In the genomic region with DNA sequence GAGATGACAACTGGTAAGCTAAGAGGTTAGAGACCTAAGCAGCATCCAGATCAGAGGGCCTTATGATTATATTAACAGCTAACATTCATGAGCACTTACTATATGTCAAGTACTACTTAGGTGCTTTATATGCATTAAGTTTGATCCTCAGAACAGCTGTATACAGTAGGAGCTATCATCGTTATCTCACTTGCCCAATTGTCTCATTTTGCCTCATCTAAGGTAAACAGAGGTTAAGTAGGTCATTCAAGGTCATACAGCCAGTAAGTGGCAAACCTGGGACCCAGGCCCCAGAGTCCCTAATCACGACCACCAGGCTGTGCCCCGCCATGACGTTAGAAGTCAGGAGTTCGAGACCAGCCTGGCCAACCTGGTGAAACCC, we compare ENCODE assay signal across 21 cellular contexts. TPM values are rescaled to one million over a fixed set of nuclear protein-coding genes. Genes with fewer than 3 reads are reported as not detected.
DNase-seq lines count a peak whose midpoint lies in the region; ATAC-seq and TF ChIP-seq lines count a peak whose summit lies in the region.
"Had no signal": no experiment of that assay in that cellular context is flagged by ENCODE, and none has a peak within 500 bp of the region (broad histone marks: within the 10 kb centered on the region; RNA-seq: fewer than 3 reads in every experiment).

No MANE protein-coding gene starts in this region.

- no peak for ATAC-seq in GM19467 (IDR thresholded peaks at IDR 0.05; ENCODE audit: unreplicated experiment)

- BruUV-seq in Caco-2 (replicated peaks; lab: Mats Ljungman, UMichigan), result no TSS peak
- no TSS peak for BruUV-seq in OCI-LY7 (replicated peaks; lab: Mats Ljungman, UMichigan)

- no peaks in the 10 kb centered on the region for H3K27me3 ChIP-seq in Caco-2 (replicated peaks; ENCODE audit: control insufficient read depth, insufficient read depth, low read length)
- H3K27me3 ChIP-seq in hepatocyte, result no peaks in the 10 kb centered on the region
- H3K27me3 ChIP-seq in osteoblast (ENCODE audit: insufficient read depth, low read length), result no peaks in the 10 kb centered on the region
- no peaks in the 10 kb centered on the region for H3K27me3 ChIP-seq in colonic mucosa
- H3K27me3 ChIP-seq: BE2C, BLaER1 had no signal

- H3K36me3 ChIP-seq in Caco-2 (ENCODE audit: control insufficient read depth, insufficient read depth, low read length) (no peaks in the 10 kb centered on the region), hepatocyte (replicated peaks; ENCODE audit: insufficient read depth, low read depth) (no peaks in the 10 kb centered on the region), osteoblast (ENCODE audit: insufficient read depth, low read length) (no peaks in the 10 kb centered on the region), OCI-LY7 (ENCODE audit: insufficient read depth, low read length) (no peaks in the 10 kb centered on the region), colonic mucosa (no peaks in the 10 kb centered on the region)
- H3K36me3 ChIP-seq: BE2C, BLaER1 had no signal

- H3K27ac Mint-ChIP-seq in Caco-2 (ENCODE audit: unreplicated experiment), result peak overlapping the region; percentile 30
- H3K27ac Mint-ChIP-seq in IgD-negative memory B cell, result peak overlapping the region in 2 of 3 donors; percentile 35 to 87
- H3K27ac Mint-ChIP-seq: CD4-positive, CD25-positive, alpha-beta regulatory T cell; CD8-positive, alpha-beta memory T cell had no signal

- no peak overlapping the region for H3K4me2 ChIP-seq in hepatocyte
- no peak overlapping the region for H3K4me2 ChIP-seq in osteoblast (ENCODE audit: insufficient read depth, low read length)
- no peak overlapping the region for H3K4me2 ChIP-seq in OCI-LY7 (ENCODE audit: low read length)
- H3K4me2 ChIP-seq: BLaER1 had no signal

- H3K4me1 ChIP-seq in Caco-2 (peaks cover 19% of the 10 kb centered on the region), hepatocyte (ENCODE audit: insufficient read depth) (peaks cover 5% of the 10 kb centered on the region), osteoblast (ENCODE audit: insufficient read depth, low read length) (peaks cover 6% of the 10 kb centered on the region), OCI-LY7 (ENCODE audit: insufficient read depth, low read length, poor library complexity, severe bottlenecking) (peaks cover 10% of the 10 kb centered on the region), colonic mucosa (no peaks in the 10 kb centered on the region)

- H3K36me3 Mint-ChIP-seq in Caco-2 (ENCODE audit: insufficient read depth, unreplicated experiment) (peaks cover 6% of the 10 kb centered on the region), IgD-negative memory B cell (no peaks in the 10 kb centered on the region)
- H3K36me3 Mint-ChIP-seq: CD14-positive monocyte; CD4-positive, CD25-positive, alpha-beta regulatory T cell had no signal

- H3K9me3 Mint-ChIP-seq in Caco-2 (ENCODE audit: unreplicated experiment), result no peaks in the 10 kb centered on the region
- no peaks in the 10 kb centered on the region for H3K9me3 Mint-ChIP-seq in IgD-negative memory B cell
- H3K9me3 Mint-ChIP-seq: CD4-positive, alpha-beta memory T cell; CD4-positive, CD25-positive, alpha-beta regulatory T cell; CD8-positive, alpha-beta memory T cell had no signal

- no peaks in the 10 kb centered on the region for H3K27me3 Mint-ChIP-seq in Caco-2 (ENCODE audit: insufficient read depth, unreplicated experiment)
- peaks cover 5% of the 10 kb centered on the region for H3K27me3 Mint-ChIP-seq in IgD-negative memory B cell

- CTCF ChIA-PET in Caco-2 (lab: Charles Lee) (no interaction called here), OCI-LY7 (lab: Charles Lee; ENCODE audit: unreplicated experiment) (no interaction called here)

- TF ChIP-seq CTCF in Caco-2 (IDR thresholded peaks at IDR 0.05; ENCODE audit: insufficient read depth in 1 of 2, low read depth in 1 of 2, low read length in 1 of 2, severe bottlenecking in 1 of 2, unreplicated experiment in 1 of 2) (no peak), hepatocyte (IDR thresholded peaks at IDR 0.05; ENCODE audit: poor library complexity) (no peak), osteoblast (IDR thresholded peaks at IDR 0.05; ENCODE audit: extremely low read depth, low read depth, low read length) (no peak), OCI-LY7 (conservative IDR thresholded peaks at IDR 0.05; ENCODE audit: low read length) (no peak), colonic mucosa (IDR thresholded peaks at IDR 0.05) (no peak)

- POLR2A ChIA-PET in Caco-2 (lab: Charles Lee) (no interaction called here), OCI-LY7 (lab: Charles Lee) (no interaction called here)

- H3K4me3 Mint-ChIP-seq in Caco-2 (ENCODE audit: unreplicated experiment) (no peak overlapping the region), IgD-negative memory B cell (peak overlapping the region in 1 of 4 donors; percentile 52)
- H3K4me3 Mint-ChIP-seq: CD14-positive monocyte; CD4-positive, alpha-beta memory T cell; CD4-positive, CD25-positive, alpha-beta regulatory T cell had no signal

- no peak overlapping the region for H3K9ac ChIP-seq in colonic mucosa (ENCODE audit: low read depth in 2 of 2, low read length in 2 of 2)
- H3K9ac ChIP-seq: BLaER1 had no signal

- WGBS in hepatocyte (ENCODE audit: low lambda C conversion rate, missing lambda C conversion rate), result 81% methylated on average over 5 of the region's 5 CpGs

- DNase-seq in Caco-2 (no peak), hepatocyte (ENCODE audit: low spot score) (no peak), osteoblast (ENCODE audit: insufficient read length, low spot score, missing footprints) (peak; percentile 3), NOMO-1 (lab: John Stamatoyannopoulos, UW; ENCODE audit: unreplicated experiment in 2 of 2) (no peak), OCI-LY7 (ENCODE audit: low spot score) (no peak), colonic mucosa (no peak)
- DNase-seq: 8988T; ACHN; BE2C; C1 segment of cervical spinal cord; Calu3; CD4-positive, alpha-beta memory T cell; CD4-positive, CD25-positive, alpha-beta regulatory T cell; CD8-positive, alpha-beta memory T cell; COR-L47; DMS79 treated with DMSO at 0.1 percent for 48 hours; GF-D8 had no signal

- H3K79me2 ChIP-seq in hepatocyte (peaks cover 5% of the 10 kb centered on the region), osteoblast (ENCODE audit: insufficient read depth, low read length) (peaks cover 7% of the 10 kb centered on the region), OCI-LY7 (ENCODE audit: insufficient read depth, low read depth, low read length) (peaks cover 3% of the 10 kb centered on the region; the same call in 1 of the 2 replicates)

- H4K20me1 ChIP-seq in hepatocyte (ENCODE audit: insufficient read depth, poor library complexity, severe bottlenecking) (no peaks in the 10 kb centered on the region), osteoblast (ENCODE audit: insufficient read depth, low read length) (peaks cover under 1% of the 10 kb centered on the region), OCI-LY7 (ENCODE audit: insufficient read depth, low read length) (no peaks in the 10 kb centered on the region)
- H4K20me1 ChIP-seq: BLaER1 had no signal

- H3K9me3 ChIP-seq in Caco-2 (no peaks in the 10 kb centered on the region), hepatocyte (ENCODE audit: low read depth) (no peaks in the 10 kb centered on the region), osteoblast (ENCODE audit: low read depth, low read length) (no peaks in the 10 kb centered on the region), OCI-LY7 (ENCODE audit: low read length) (no peaks in the 10 kb centered on the region), colonic mucosa (no peaks in the 10 kb centered on the region)
- H3K9me3 ChIP-seq: BE2C, BLaER1 had no signal

- H3K9me2 ChIP-seq in hepatocyte (replicated peaks; ENCODE audit: insufficient read depth) (no peaks in the 10 kb centered on the region), OCI-LY7 (ENCODE audit: insufficient read depth, low read length) (no peaks in the 10 kb centered on the region)

- H3K4me3 ChIP-seq in Caco-2 (ENCODE audit: low read depth, low read length) (no peak overlapping the region), hepatocyte (no peak overlapping the region), osteoblast (ENCODE audit: insufficient read depth, low read length) (no peak overlapping the region), OCI-LY7 (ENCODE audit: low read depth, low read length, poor library complexity, severe bottlenecking) (no peak overlapping the region), colonic mucosa (no peak overlapping the region)
- H3K4me3 ChIP-seq: BLaER1 had no signal

- peak overlapping the region; percentile 33 for H3K27ac ChIP-seq in hepatocyte
- no peak overlapping the region for H3K27ac ChIP-seq in osteoblast (ENCODE audit: low read depth, low read length)
- no peak overlapping the region for H3K27ac ChIP-seq in OCI-LY7 (ENCODE audit: low read depth, low read length, poor library complexity, severe bottlenecking)
- H3K27ac ChIP-seq in colonic mucosa, result no peak overlapping the region
- H3K27ac ChIP-seq: BLaER1 had no signal

- H3K4me1 Mint-ChIP-seq in Caco-2 (ENCODE audit: low read depth, unreplicated experiment) (peaks cover 21% of the 10 kb centered on the region), IgD-negative memory B cell (peaks cover 7 to 12% (median 10%) of the 10 kb centered on the region in 3 donors)

- intact Hi-C loops in Caco-2 (cut with micrococcal nuclease; ENCODE audit: unreplicated experiment), result no loop called here
- intact Hi-C loops in OCI-LY7 (cut with micrococcal nuclease; ENCODE audit: unreplicated experiment), result no loop called here
- intact Hi-C loops in colonic mucosa (cut with DNase I), result no loop called here

- H2AFZ ChIP-seq in hepatocyte (no peak overlapping the region), osteoblast (ENCODE audit: low read length) (no peak overlapping the region), OCI-LY7 (ENCODE audit: low read length) (no peak overlapping the region)

RNA-seq across cellular contexts. Expression of a gene that starts 4.6 kb away (rescaled TPM):
- total RNA-seq in Caco-2 (2022) (42.2 and 45.4 TPM in 2 replicates), hepatocyte (14.5 and 17.5 TPM in 2 replicates), osteoblast (26.2 and 27.9 TPM in 2 replicates), OCI-LY7 (2022) (41.0 and 48.3 TPM in 2 replicates), colonic mucosa (10 to 100 TPM in 1 of 2 donors, 1 to 10 TPM in 1; 9.2 to 20.0 TPM)
- polyA plus RNA-seq in IgD-negative memory B cell (15.9 TPM), hepatocyte (37.4 and 41.1 TPM in 2 replicates)
- total RNA-seq in OCI-LY7 (2014; rRNA removed; shearing (Covaris generic)), result 26.6 and 28.5 TPM in 2 replicates

RNA-seq across cellular contexts. Expression of a gene that starts 12.0 kb away (rescaled TPM):
- total RNA-seq in Caco-2 (2022) (0.37 and 0.41 TPM in 2 replicates), hepatocyte (1.7 and 2.7 TPM in 2 replicates), osteoblast (0.88 and 1.1 TPM in 2 replicates), OCI-LY7 (2022) (not detected in 2 replicates), colonic mucosa (1 to 10 TPM in 1 of 2 donors, under 1 TPM in 1; 0.44 to 1.4 TPM)
- polyA plus RNA-seq in IgD-negative memory B cell (not detected), hepatocyte (5.0 and 5.4 TPM in 2 replicates)
- not detected in 2 replicates for total RNA-seq in OCI-LY7 (2014; rRNA removed; shearing (Covaris generic))
- total RNA-seq: Calu3; CD4-positive, alpha-beta memory T cell; CD4-positive, CD25-positive, alpha-beta regulatory T cell; CD8-positive, alpha-beta memory T cell had no signal
- polyA plus RNA-seq: CD14-positive monocyte; CD4-positive, alpha-beta memory T cell; CD4-positive, CD25-positive, alpha-beta regulatory T cell; CD8-positive, alpha-beta memory T cell had no signal

RNA-seq across cellular contexts. Expression of a gene that starts 40.8 kb away (rescaled TPM):
- 27.8 and 29.6 TPM in 2 replicates for total RNA-seq in Caco-2 (2022)
- 21.8 TPM for polyA plus RNA-seq in IgD-negative memory B cell
- total RNA-seq in hepatocyte, result 36.5 and 42.3 TPM in 2 replicates
- polyA plus RNA-seq in hepatocyte, result 66.1 and 68.7 TPM in 2 replicates
- total RNA-seq in osteoblast, result 15.6 and 18.9 TPM in 2 replicates
- total RNA-seq in OCI-LY7 (2014; rRNA removed; shearing (Covaris generic)), result 17.0 and 17.5 TPM in 2 replicates
- total RNA-seq in OCI-LY7 (2022), result 40.5 and 45.7 TPM in 2 replicates
- total RNA-seq in colonic mucosa, result 10 to 100 TPM; 49.3 to 53.2 TPM
